In the genomic region with DNA sequence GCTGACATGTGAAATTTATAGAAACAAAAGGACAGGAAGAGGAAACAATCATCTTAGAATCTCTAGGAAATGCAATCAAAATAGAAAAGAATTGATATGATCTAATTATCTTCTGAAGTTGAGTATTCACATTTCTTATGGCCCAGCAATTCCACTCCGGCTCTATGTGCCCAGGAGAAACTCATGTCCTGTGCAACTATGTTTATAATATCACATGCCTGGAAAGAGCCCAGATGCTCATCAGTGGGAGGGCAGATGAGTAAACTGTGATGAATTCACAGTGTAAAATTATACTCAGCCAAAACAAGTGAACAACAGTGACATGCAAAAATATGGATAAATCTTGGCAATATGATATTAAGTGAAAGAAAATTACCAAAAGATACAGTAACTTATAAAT, we compare ENCODE assay signal across 24 cellular contexts. TPM values are rescaled to one million over a fixed set of nuclear protein-coding genes. Genes with fewer than 3 reads are reported as not detected.
A peak's percentile ranks its signal among the peaks of the same experiment; 100 is the strongest.
DNase-seq lines count a peak whose midpoint lies in the region; TF ChIP-seq lines count a peak whose summit lies in the region.
"Had no signal": no experiment of that assay in that cellular context is flagged by ENCODE, and none has a peak within 500 bp of the region (broad histone marks: within the 10 kb centered on the region; RNA-seq: fewer than 3 reads in every experiment).

No MANE protein-coding gene starts in this region.

- no peak for TF ChIP-seq CTCF in MCF 10A (IDR thresholded peaks at IDR 0.05; ENCODE audit: unreplicated experiment)
- TF ChIP-seq CTCF in breast epithelium (IDR thresholded peaks at IDR 0.05): no peak
- TF ChIP-seq CTCF in astrocyte of the cerebellum (IDR thresholded peaks at IDR 0.05; ENCODE audit: low read depth, low read length, missing control alignments): no peak
- no peak for TF ChIP-seq CTCF in foreskin fibroblast (IDR thresholded peaks at IDR 0.05; ENCODE audit: low read depth, low read length)
- TF ChIP-seq CTCF in transverse colon (IDR thresholded peaks at IDR 0.05): no peak
- TF ChIP-seq CTCF in dorsolateral prefrontal cortex (IDR thresholded peaks at IDR 0.05 in 54 of 56, conservative IDR thresholded peaks at IDR 0.05 in 2 of 56; ENCODE audit: low read depth in 1 of 56, partially characterized antibody in 56 of 56): no peak

- no peak overlapping the region for H3K27ac ChIP-seq in breast epithelium
- H3K27ac ChIP-seq in transverse colon: no peak overlapping the region
- H3K27ac ChIP-seq in dorsolateral prefrontal cortex: no peak overlapping the region
- H3K27ac ChIP-seq: adrenal gland, skin epidermis, stomach, upper lobe of right lung had no signal

- H3K4me1 Mint-ChIP-seq in MCF 10A (ENCODE audit: insufficient read depth, unreplicated experiment): peaks cover 48% of the 10 kb centered on the region
- H3K4me1 Mint-ChIP-seq: CD14-positive monocyte, memory B cell, natural killer cell had no signal

- H3K9me3 ChIP-seq in breast epithelium: peaks cover 0 to 10% of the 10 kb centered on the region in 2 donors
- no peaks in the 10 kb centered on the region for H3K9me3 ChIP-seq in transverse colon
- H3K9me3 ChIP-seq: adrenal gland, upper lobe of right lung had no signal

- H3K27me3 ChIP-seq in breast epithelium: no peaks in the 10 kb centered on the region
- peaks cover 26% of the 10 kb centered on the region for H3K27me3 ChIP-seq in transverse colon
- peaks cover 0 to 11% (median 0%) of the 10 kb centered on the region in 45 donors for H3K27me3 ChIP-seq in dorsolateral prefrontal cortex
- H3K27me3 ChIP-seq: adrenal gland had no signal

- H3K4me3 ChIP-seq in breast epithelium (no peak overlapping the region), astrocyte of the cerebellum (ENCODE audit: low read depth, low read length) (no peak overlapping the region), foreskin fibroblast (ENCODE audit: low read depth in 1 of 2, low read length in 2 of 2) (no peak overlapping the region), transverse colon (no peak overlapping the region), dorsolateral prefrontal cortex (no peak overlapping the region)
- H3K4me3 ChIP-seq: adrenal gland, skin epidermis, stomach, upper lobe of right lung had no signal

- no peaks in the 10 kb centered on the region for H3K4me1 ChIP-seq in breast epithelium
- no peaks in the 10 kb centered on the region for H3K4me1 ChIP-seq in transverse colon
- H3K4me1 ChIP-seq: adrenal gland, stomach, upper lobe of right lung had no signal

- intact Hi-C loops in MCF 10A (cut with micrococcal nuclease): loop anchor here (1.0 kb wide), 1 partner anchor 112 kb away; no protein-coding TSS in a partner anchor
- intact Hi-C loops in breast epithelium (cut with DNase I; ENCODE audit: low total_unique reads): no loop called here
- intact Hi-C loops in transverse colon (cut with DNase I; ENCODE audit: low total_unique reads): no loop called here
- intact Hi-C loops in dorsolateral prefrontal cortex (cut with DNase I): no loop called here

- in situ Hi-C loops in astrocyte of the cerebellum (cut with HindIII; ENCODE audit: low sequenced_read_pairs) (no loop called here), transverse colon (cut with MboI; ENCODE audit: low pct_ligation_motif_present in 1 of 4, low pct_unique_long_range_greater_than_20kb in 1 of 4, low sequenced_read_pairs in 3 of 4) (no loop called here)

- H3K9me3 Mint-ChIP-seq in MCF 10A (ENCODE audit: unreplicated experiment): no peaks in the 10 kb centered on the region
- H3K9me3 Mint-ChIP-seq: effector memory CD8-positive, alpha-beta T cell; natural killer cell had no signal

- H3K4me3 Mint-ChIP-seq in MCF 10A (ENCODE audit: unreplicated experiment): no peak overlapping the region
- H3K4me3 Mint-ChIP-seq: CD14-positive monocyte; effector memory CD8-positive, alpha-beta T cell; memory B cell; natural killer cell had no signal

- CTCF ChIA-PET in MCF 10A (lab: Yijun Ruan, JAX): interaction anchor here (0.5 to 2.9 kb wide), 4 partner anchors 9 to 1011 kb away, joined by 3 to 11 read pairs (median 4); no protein-coding TSS in a partner anchor

- WGBS in transverse colon (ENCODE audit: low coverage in 1 of 2), 2 donors: 64 to 82% methylated on average over 1 of the region's 1 CpG

- no peaks in the 10 kb centered on the region for H3K36me3 Mint-ChIP-seq in MCF 10A (ENCODE audit: insufficient read depth, unreplicated experiment)
- H3K36me3 Mint-ChIP-seq: CD14-positive monocyte, memory B cell, natural killer cell had no signal

- no peak for TF ChIP-seq EP300 in transverse colon (IDR thresholded peaks at IDR 0.05; ENCODE audit: low read depth)

- no peaks in the 10 kb centered on the region for H3K27me3 Mint-ChIP-seq in MCF 10A (ENCODE audit: insufficient read depth, unreplicated experiment)

- no peaks in the 10 kb centered on the region for H3K36me3 ChIP-seq in breast epithelium
- no peaks in the 10 kb centered on the region for H3K36me3 ChIP-seq in transverse colon
- H3K36me3 ChIP-seq: adrenal gland, stomach, upper lobe of right lung had no signal

- H3K27ac Mint-ChIP-seq in MCF 10A (ENCODE audit: low read depth, unreplicated experiment): peak overlapping the region; percentile 44
- H3K27ac Mint-ChIP-seq: CD14-positive monocyte; effector memory CD8-positive, alpha-beta T cell; memory B cell; natural killer cell had no signal

- no TSS peak for BruUV-seq in MCF 10A (replicated peaks; lab: Mats Ljungman, UMichigan)

- POLR2A ChIA-PET in MCF 10A (lab: Yijun Ruan, JAX): interaction anchor here (0.5 to 1.9 kb wide), 8 partner anchors 8 to 701 kb away, joined by 3 to 5 read pairs (median 3); a partner anchor contains a TSS

- DNase-seq in MCF 10A (ENCODE audit: unreplicated experiment): peak; percentile 64
- no peak for DNase-seq in breast epithelium (ENCODE audit: low spot score in 2 of 2)
- DNase-seq in astrocyte of the cerebellum (ENCODE audit: low read depth): peak; percentile 31
- DNase-seq in foreskin fibroblast: peak; percentile 49 to 81
- no peak for DNase-seq in activated effector memory CD4-positive, alpha-beta T cell treated with anti-CD3 and anti-CD28 coated beads, Interleukin-2, amount 50 U/mL, for 16 hours
- DNase-seq in transverse colon: no peak
- DNase-seq in AML-193 (lab: John Stamatoyannopoulos, UW): no peak
- DNase-seq in dorsolateral prefrontal cortex: no peak
- DNase-seq: 8988T; activated CD4-positive, alpha-beta T cell treated with anti-CD3 and anti-CD28 coated beads for 4 hours; adrenal gland; DMS79 treated with DMSO at 0.1 percent for 48 hours; effector memory CD8-positive, alpha-beta T cell; foreskin melanocyte; KG1; kidney glomerular epithelial cell; natural killer cell; NCI-H1105 treated with DMSO at 0.1 percent for 48 hours; stimulated activated CD4-positive, alpha-beta T cell treated with anti-CD3 and anti-CD28 coated beads, Interleukin-4, amount 100 ng/mL, for 1 hour; stomach; upper lobe of right lung had no signal

- TF ChIP-seq POLR2A in breast epithelium (IDR thresholded peaks at IDR 0.05): no peak
- TF ChIP-seq POLR2A in transverse colon (IDR thresholded peaks at IDR 0.05): no peak

RNA-seq across cellular contexts. Expression of a gene that starts 7.6 kb away (rescaled TPM):
- total RNA-seq in MCF 10A (2022) (22.9 and 23.6 TPM in 2 replicates), breast epithelium (10 to 100 TPM in 1 of 3 donors, 1 to 10 TPM in 2; 2.9 to 32.6 (median 5.7) TPM), transverse colon (1 to 10 TPM in 1 of 4 donors, under 1 TPM in 1, not detected in 2; 0.82 to 1.3 TPM), dorsolateral prefrontal cortex (10 to 100 TPM in 119 of 120 experiments, 1 to 10 TPM in 1; 7.9 to 85.1 (median 34.1) TPM)
- total RNA-seq: natural killer cell had no signal

Comparison
In these comparisons a context has a peak if more than half of its experiments do, and no peak if none do; other contexts are left out.
1. DNase-seq: peak in MCF 10A (single experiment), astrocyte of the cerebellum (single experiment) and foreskin fibroblast (2 of 2); none in breast epithelium (0 of 2), activated effector memory CD4-positive, alpha-beta T cell treated with anti-CD3 and anti-CD28 coated beads, Interleukin-2, amount 50 U/mL, for 16 hours (single experiment), transverse colon (single experiment), AML-193 (0 of 2) and dorsolateral prefrontal cortex (0 of 10).